In the genomic region with DNA sequence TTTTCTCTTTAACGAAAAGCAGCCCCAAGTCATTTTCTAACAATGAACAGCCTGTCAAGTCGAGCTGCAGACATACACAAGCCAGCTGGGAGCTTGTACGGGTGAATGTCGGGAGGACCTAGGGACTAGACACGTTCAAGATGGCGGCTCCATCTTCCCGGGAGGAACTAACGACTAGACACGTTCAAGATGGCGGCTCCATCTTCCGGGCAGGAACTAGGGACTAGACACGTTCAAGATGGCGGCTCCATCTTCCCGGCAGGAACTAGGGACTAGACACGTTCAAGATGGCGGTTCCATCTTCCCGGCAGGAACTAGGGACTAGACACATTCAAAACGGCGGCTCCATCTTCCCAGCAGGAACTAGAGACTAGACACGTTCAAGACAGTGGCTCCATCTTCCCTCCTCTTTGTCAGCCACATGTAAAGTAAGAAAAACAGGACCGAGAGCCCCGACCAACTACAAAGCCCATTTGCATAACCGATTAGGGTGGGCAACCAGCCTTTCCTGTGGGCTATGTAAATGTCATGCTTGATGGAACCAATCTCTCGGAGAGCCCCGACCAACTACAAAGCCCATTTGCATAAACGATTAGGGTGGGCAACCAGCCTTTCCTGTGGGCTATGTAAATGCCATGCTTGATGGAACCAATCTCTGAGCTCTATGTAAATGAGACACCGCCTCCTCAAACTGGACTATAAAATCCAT, we compare ENCODE assay signal across 8 cellular contexts.
DNase-seq lines count a peak whose midpoint lies in the region; ATAC-seq and TF ChIP-seq lines count a peak whose summit lies in the region.

No MANE protein-coding gene starts in this region.

- H3K4me3 Mint-ChIP-seq in naive thymus-derived CD4-positive, alpha-beta T cell, result peak overlapping the region in 9 of 10 donors; percentile 73 to 99 (median 89)

- no peaks in the 10 kb centered on the region for H3K9me3 ChIP-seq in naive thymus-derived CD4-positive, alpha-beta T cell (ENCODE audit: control insufficient read depth in 2 of 3, low read length in 3 of 3)
- H3K9me3 ChIP-seq in vagina, result no peaks in the 10 kb centered on the region

- DNase-seq in NCI-H460 (ENCODE audit: extremely low read depth, low read depth) (peak; percentile 41), ecto neural progenitor cell (ENCODE audit: low spot score) (peak; percentile 44), vagina (ENCODE audit: extremely low spot score in 2 of 2) (peak in 1 of 2 donors; percentile 92), HCEC 1CT (no peak), GM10248 (ENCODE audit: extremely low spot score) (no peak)
- DNase-seq in naive thymus-derived CD4-positive, alpha-beta T cell, result peak in 7 of 9 donors; percentile 13 to 44 (median 33)

- intact Hi-C loops in naive thymus-derived CD4-positive, alpha-beta T cell (cut with micrococcal nuclease), result no loop called here
- intact Hi-C loops in vagina (cut with DNase I), result no loop called here

- peaks cover 0 to 36% (median 4%) of the 10 kb centered on the region in 11 donors for H3K9me3 Mint-ChIP-seq in naive thymus-derived CD4-positive, alpha-beta T cell

- H3K27me3 Mint-ChIP-seq in naive thymus-derived CD4-positive, alpha-beta T cell, result no peaks in the 10 kb centered on the region

- TF ChIP-seq CTCF in vagina (IDR thresholded peaks at IDR 0.05) (no peak), GM10248 (IDR thresholded peaks at IDR 0.05; ENCODE audit: control extremely low read depth, extremely low read depth, low read depth, missing control alignments) (no peak)

- peaks cover 4 to 33% (median 11%) of the 10 kb centered on the region in 5 donors for H3K36me3 Mint-ChIP-seq in naive thymus-derived CD4-positive, alpha-beta T cell

- no peak for TF ChIP-seq POLR2A in vagina (IDR thresholded peaks at IDR 0.05)

- peak overlapping the region in 8 of 9 donors; percentile 23 to 97 (median 66) for H3K27ac Mint-ChIP-seq in naive thymus-derived CD4-positive, alpha-beta T cell

- POLR2A ChIA-PET in naive thymus-derived CD4-positive, alpha-beta T cell (lab: Charles Lee), result no interaction called here
- POLR2A ChIA-PET in GM10248 (lab: Yijun Ruan, JAX), result no interaction called here

- ATAC-seq in naive thymus-derived CD4-positive, alpha-beta T cell, result peak; percentile 28
- no peak for ATAC-seq in HG03039 (IDR thresholded peaks at IDR 0.05; ENCODE audit: unreplicated experiment)

- no peaks in the 10 kb centered on the region for H3K4me1 ChIP-seq in naive thymus-derived CD4-positive, alpha-beta T cell (ENCODE audit: control insufficient read depth in 2 of 2, insufficient read depth in 2 of 2, low read length in 2 of 2)
- H3K4me1 ChIP-seq in vagina, result peaks cover 6% of the 10 kb centered on the region

- no peaks in the 10 kb centered on the region for H3K36me3 ChIP-seq in naive thymus-derived CD4-positive, alpha-beta T cell (ENCODE audit: control insufficient read depth in 2 of 3, insufficient read depth in 3 of 3, low read length in 3 of 3)
- no peaks in the 10 kb centered on the region for H3K36me3 ChIP-seq in vagina

- no peak overlapping the region for H3K27ac ChIP-seq in naive thymus-derived CD4-positive, alpha-beta T cell (ENCODE audit: low read depth, low read length)
- peak overlapping the region; percentile 53 for H3K27ac ChIP-seq in vagina

- H3K27me3 ChIP-seq in naive thymus-derived CD4-positive, alpha-beta T cell (ENCODE audit: control insufficient read depth in 2 of 2, insufficient read depth in 2 of 2, low read length in 2 of 2), result no peaks in the 10 kb centered on the region
- H3K27me3 ChIP-seq in vagina, result no peaks in the 10 kb centered on the region

- CTCF ChIA-PET in naive thymus-derived CD4-positive, alpha-beta T cell (lab: Charles Lee), result no interaction called here
- CTCF ChIA-PET in GM10248 (lab: Yijun Ruan, JAX), result no interaction called here

- H3K4me3 ChIP-seq in GM08714 (ENCODE audit: low read length) (peak overlapping the region; percentile 63; the same call in 1 of the 2 replicates), vagina (peak overlapping the region; percentile 39 to 42)
- peak overlapping the region; percentile 47 for H3K4me3 ChIP-seq in naive thymus-derived CD4-positive, alpha-beta T cell (ENCODE audit: low read length)

- peaks cover 0 to 9% (median 3%) of the 10 kb centered on the region in 7 donors for H3K4me1 Mint-ChIP-seq in naive thymus-derived CD4-positive, alpha-beta T cell

Comparison
In these comparisons a context has a peak if more than half of its experiments do, and no peak if none do; other contexts are left out.
1. DNase-seq: peak in NCI-H460 (single experiment), ecto neural progenitor cell (single experiment) and naive thymus-derived CD4-positive, alpha-beta T cell (7 of 9); none in HCEC 1CT (single experiment) and GM10248 (single experiment).
2. Peak in every context shown above with its lines, with median percentiles within 50 percentile points of each other: H3K4me3 ChIP-seq.